ENCODE assay signal across 3 cellular contexts in genomic region chr1:55001311-55001710, GRCh38.
TF ChIP-seq lines count a peak whose summit lies in the region.

No MANE protein-coding gene starts in this region.

TF ChIP-seq in SK-N-SH treated with all-trans-retinoic acid at 6 μM for 48 hours, 23 proteins besides CTCF, POLR2A, EP300 and RAD21:
- TF ChIP-seq ZFP3 (CRISPR knock-in tag; IDR thresholded peaks at IDR 0.05): 0 out of 2 replicates have a peak, but pooled peaks have one; percentile 60
- TF ChIP-seq RARB (CRISPR knock-in tag; IDR thresholded peaks at IDR 0.05): no peak

TF ChIP-seq in SK-N-SH, 30 proteins besides CTCF, POLR2A, EP300 and RAD21:
- TF ChIP-seq MEF2A (IDR thresholded peaks at IDR 0.05; ENCODE audit: borderline replicate concordance, low read depth) (no peak), TAF1 (IDR thresholded peaks at IDR 0.05; ENCODE audit: borderline replicate concordance, low read depth, low read length) (no peak), FOSL2 (IDR thresholded peaks at IDR 0.05; ENCODE audit: borderline replicate concordance, low read depth) (no peak), GABPA (IDR thresholded peaks at IDR 0.05; ENCODE audit: low read depth) (no peak), TCF12 (IDR thresholded peaks at IDR 0.05) (no peak), ELF1 (IDR thresholded peaks at IDR 0.05) (no peak), SMC3 (IDR thresholded peaks at IDR 0.05; ENCODE audit: low read depth, low read length) (no peak), USF1 (IDR thresholded peaks at IDR 0.05; ENCODE audit: borderline replicate concordance, low read depth) (no peak), RFX5 (IDR thresholded peaks at IDR 0.05; ENCODE audit: low read length) (no peak), MAX (IDR thresholded peaks at IDR 0.05; ENCODE audit: low read depth) (no peak)

TF ChIP-seq in IMR-90, 13 proteins besides CTCF, POLR2A, EP300 and RAD21:
- no peak for TF ChIP-seq SMC3 (IDR thresholded peaks at IDR 0.05; ENCODE audit: low read depth, low read length)
- TF ChIP-seq FOS (IDR thresholded peaks at IDR 0.05; ENCODE audit: low read depth, low read length): no peak
- no peak for TF ChIP-seq NFE2L2 (IDR thresholded peaks at IDR 0.05; ENCODE audit: low read depth, low read length)
- TF ChIP-seq ELK1 (IDR thresholded peaks at IDR 0.05; ENCODE audit: borderline replicate concordance, low read depth, low read length): no peak
- no peak for TF ChIP-seq USF2 (IDR thresholded peaks at IDR 0.05; ENCODE audit: low read depth, low read length)
- TF ChIP-seq CEBPB (IDR thresholded peaks at IDR 0.05; ENCODE audit: low read depth, low read length): no peak
- TF ChIP-seq MAFK (IDR thresholded peaks at IDR 0.05; ENCODE audit: low read depth, low read length): no peak
- TF ChIP-seq RCOR1 (IDR thresholded peaks at IDR 0.05; ENCODE audit: insufficient replicate concordance, low read length): no peak
- TF ChIP-seq RFX5 (IDR thresholded peaks at IDR 0.05; ENCODE audit: low read depth, low read length): no peak
- TF ChIP-seq MAZ (IDR thresholded peaks at IDR 0.05; ENCODE audit: borderline replicate concordance, low read depth, low read length): no peak
